In genomic region chr6:24923885-24924401, GRCh38 we compare ENCODE assay signal across 11 cellular contexts. TPM values are rescaled to one million over a fixed set of nuclear protein-coding genes. Genes with fewer than 3 reads are reported as not detected.
DNase-seq lines count a peak whose midpoint lies in the region; ATAC-seq, FAIRE-seq and TF ChIP-seq lines count a peak whose summit lies in the region.
"Had no signal": no experiment of that assay in that cellular context is flagged by ENCODE, and none has a peak within 500 bp of the region (broad histone marks: within the 10 kb centered on the region; RNA-seq: fewer than 3 reads in every experiment).

No MANE protein-coding gene starts in this region.

- peak overlapping the region; percentile 69 for H3K4me3 Mint-ChIP-seq in activated naive CD8-positive, alpha-beta T cell treated with anti-CD3 and anti-CD28 coated beads, Interleukin-2, amount 50 U/mL, for 24 hours
- peak overlapping the region; percentile 54 for H3K4me3 Mint-ChIP-seq in neural progenitor cell

- intact Hi-C loops in pancreas (cut with DNase I): no loop called here

- no peak overlapping the region for H3K4me2 ChIP-seq in DND-41 (ENCODE audit: insufficient read depth, low read length)
- peak overlapping the region; percentile 66 for H3K4me2 ChIP-seq in neural progenitor cell

- DNase-seq in DND-41: no peak
- DNase-seq in NCI-H82 (lab: John Stamatoyannopoulos, UW): peak; percentile 42
- DNase-seq in activated naive CD8-positive, alpha-beta T cell treated with anti-CD3 and anti-CD28 coated beads, Interleukin-2, amount 50 U/mL, for 24 hours: no peak
- peak; percentile 56 for DNase-seq in neural progenitor cell (ENCODE audit: low spot score)
- no peak for DNase-seq in HuH-7 (ENCODE audit: low spot score)
- no peak for DNase-seq in GM13977 (ENCODE audit: low spot score)
- no peak for DNase-seq in pancreas
- DNase-seq: NCI-H446 had no signal

- no peaks in the 10 kb centered on the region for H3K9me3 ChIP-seq in DND-41 (ENCODE audit: insufficient read depth, low read length, severe bottlenecking)
- no peaks in the 10 kb centered on the region for H3K9me3 ChIP-seq in neural progenitor cell (ENCODE audit: low read depth)
- no peaks in the 10 kb centered on the region for H3K9me3 ChIP-seq in pancreas
- H3K9me3 ChIP-seq: thoracic aorta had no signal

- H3F3A ChIP-seq in neural progenitor cell (ENCODE audit: low read depth): peaks cover 14% of the 10 kb centered on the region

- peaks cover 6% of the 10 kb centered on the region for H3K36me3 Mint-ChIP-seq in activated naive CD8-positive, alpha-beta T cell treated with anti-CD3 and anti-CD28 coated beads, Interleukin-2, amount 50 U/mL, for 24 hours (ENCODE audit: low read depth)
- peaks cover 6% of the 10 kb centered on the region for H3K36me3 Mint-ChIP-seq in neural progenitor cell

- H3K4me3 ChIP-seq in DND-41 (ENCODE audit: low read depth in 1 of 2, low read length in 2 of 2) (no peak overlapping the region), neural progenitor cell (peak overlapping the region; percentile 21), pancreas (no peak overlapping the region)
- H3K4me3 ChIP-seq: coronary artery, thoracic aorta had no signal

- in situ Hi-C loops in GM13977 (cut with MboI; ENCODE audit: low pct_unique_long_range_greater_than_20kb, low sequenced_read_pairs, unreplicated experiment): no loop called here

- H3K27me3 ChIP-seq in DND-41 (ENCODE audit: insufficient read depth, low read length, poor library complexity) (no peaks in the 10 kb centered on the region), neural progenitor cell (no peaks in the 10 kb centered on the region), pancreas (no peaks in the 10 kb centered on the region)

- WGBS in pancreas, 2 donors: 85 to 88% methylated on average over 8 of the region's 8 CpGs

- peaks cover 91% of the 10 kb centered on the region for H3K4me1 Mint-ChIP-seq in activated naive CD8-positive, alpha-beta T cell treated with anti-CD3 and anti-CD28 coated beads, Interleukin-2, amount 50 U/mL, for 24 hours
- peaks cover 50% of the 10 kb centered on the region for H3K4me1 Mint-ChIP-seq in neural progenitor cell

- no peak for ATAC-seq in DND-41 (ENCODE audit: insufficient read depth, low read depth)
- peak; percentile 58 for ATAC-seq in activated naive CD8-positive, alpha-beta T cell treated with anti-CD3 and anti-CD28 coated beads, Interleukin-2, amount 50 U/mL, for 24 hours
- no peak for ATAC-seq in pancreas
- ATAC-seq: sciatic nerve had no signal

- H3K79me2 ChIP-seq in DND-41 (ENCODE audit: insufficient read depth, low read length): peaks cover 56% of the 10 kb centered on the region
- no peaks in the 10 kb centered on the region for H3K79me2 ChIP-seq in neural progenitor cell (ENCODE audit: low read depth)

- H2AFZ ChIP-seq in DND-41 (ENCODE audit: low read depth, low read length) (no peak overlapping the region), neural progenitor cell (replicated peaks) (peak overlapping the region; percentile 80)

- H3K27me3 Mint-ChIP-seq in activated naive CD8-positive, alpha-beta T cell treated with anti-CD3 and anti-CD28 coated beads, Interleukin-2, amount 50 U/mL, for 24 hours: peaks cover 5% of the 10 kb centered on the region
- H3K27me3 Mint-ChIP-seq in neural progenitor cell (ENCODE audit: insufficient read depth, low read depth): peaks cover 11% of the 10 kb centered on the region

- H3K9ac ChIP-seq in DND-41 (ENCODE audit: low read depth, low read length) (no peak overlapping the region), neural progenitor cell (no peak overlapping the region)

- peaks cover 6% of the 10 kb centered on the region for H3K9me3 Mint-ChIP-seq in activated naive CD8-positive, alpha-beta T cell treated with anti-CD3 and anti-CD28 coated beads, Interleukin-2, amount 50 U/mL, for 24 hours
- H3K9me3 Mint-ChIP-seq in neural progenitor cell: peaks cover 7% of the 10 kb centered on the region

- TF ChIP-seq CTCF in DND-41 (IDR thresholded peaks at IDR 0.05; ENCODE audit: borderline replicate concordance, extremely low read depth, low read length, poor library complexity, severe bottlenecking) (no peak), neural progenitor cell (IDR thresholded peaks at IDR 0.05) (no peak), GM13977 (IDR thresholded peaks at IDR 0.05; ENCODE audit: extremely low read depth, insufficient read depth, missing control alignments) (no peak), pancreas (IDR thresholded peaks at IDR 0.05) (no peak)

- FAIRE-seq in pancreas (lab: Jason Lieb, UNC): no peak

- H4K20me1 ChIP-seq in DND-41 (ENCODE audit: insufficient read depth, low read length) (peaks cover 2% of the 10 kb centered on the region; the same call in 1 of the 2 replicates), neural progenitor cell (ENCODE audit: low read depth) (no peaks in the 10 kb centered on the region)

- H3K27ac Mint-ChIP-seq in activated naive CD8-positive, alpha-beta T cell treated with anti-CD3 and anti-CD28 coated beads, Interleukin-2, amount 50 U/mL, for 24 hours: peak overlapping the region; percentile 95
- H3K27ac Mint-ChIP-seq in neural progenitor cell: peak overlapping the region; percentile 52

- H3K36me3 ChIP-seq in DND-41 (ENCODE audit: insufficient read depth, low read length) (no peaks in the 10 kb centered on the region), neural progenitor cell (no peaks in the 10 kb centered on the region), pancreas (no peaks in the 10 kb centered on the region)
- H3K36me3 ChIP-seq: thoracic aorta had no signal

- H3K4me1 ChIP-seq in DND-41 (ENCODE audit: insufficient read depth, low read length) (peaks cover 87% of the 10 kb centered on the region), neural progenitor cell (peaks cover 24% of the 10 kb centered on the region), pancreas (no peaks in the 10 kb centered on the region)

- H3K27ac ChIP-seq in DND-41 (ENCODE audit: low read length): peak overlapping the region; percentile 17
- no peak overlapping the region for H3K27ac ChIP-seq in neural progenitor cell
- no peak overlapping the region for H3K27ac ChIP-seq in pancreas
- H3K27ac ChIP-seq: coronary artery, thoracic aorta had no signal

RNA-seq across cellular contexts. Expression of gene RIPOR2, which starts 11.8 kb away (rescaled TPM):
- total RNA-seq in neural progenitor cell (ENCODE audit: low replicate concordance) (0.26 and 1.1 TPM in 2 replicates), pancreas (1 to 10 TPM in 4 of 6 donors, under 1 TPM in 2; 0.28 to 3.7 (median 1.1) TPM)
- under 1 TPM; 0.38 to 0.89 TPM for polyA plus RNA-seq in pancreas

Comparison
In these comparisons a context has a peak if more than half of its experiments do, and no peak if none do; other contexts are left out.
1. DNase-seq: peak in NCI-H82 (single experiment) and neural progenitor cell (single experiment); none in DND-41 (single experiment), activated naive CD8-positive, alpha-beta T cell treated with anti-CD3 and anti-CD28 coated beads, Interleukin-2, amount 50 U/mL, for 24 hours (single experiment), HuH-7 (single experiment), GM13977 (single experiment) and pancreas (0 of 6).